ENCODE assay signal across 8 cellular contexts in genomic region chr4:139632739-139633138, GRCh38. TPM values are rescaled to one million over a fixed set of nuclear protein-coding genes. Genes with fewer than 3 reads are reported as not detected.
DNase-seq lines count a peak whose midpoint lies in the region; ATAC-seq, FAIRE-seq and TF ChIP-seq lines count a peak whose summit lies in the region.
"Not testable (repeated sequence)": the region's sequence is repeated elsewhere in the genome, so short reads cannot be mapped to it uniquely, and the experiment has no call there.
"Had no signal": no experiment of that assay in that cellular context is flagged by ENCODE, and none has a peak within 500 bp of the region (broad histone marks: within the 10 kb centered on the region; RNA-seq: fewer than 3 reads in every experiment).

No MANE protein-coding gene starts in this region.

- not testable (repeated sequence) for TF ChIP-seq RAD21 in A549 (conservative IDR thresholded peaks at IDR 0.05 in 1 of 2, IDR thresholded peaks at IDR 0.05 in 1 of 2); HepG2 (CRISPR knock-in tag; IDR thresholded peaks at IDR 0.05)

- H2AFZ ChIP-seq in PC-3 (ENCODE audit: low read length) (peak overlapping the region; percentile 84), parathyroid adenoma (peak overlapping the region; percentile 89)
- not testable (repeated sequence) for H2AFZ ChIP-seq in hepatocyte; HepG2 (ENCODE audit: low read length); mesenchymal stem cell (ENCODE audit: low read depth, low read length)

- H4K8ac ChIP-seq in mesenchymal stem cell (ENCODE audit: low read length): not testable (repeated sequence)

- H3K4me2 ChIP-seq in A549: peak overlapping the region; percentile 53; the same call in 2 of the 3 replicates
- peak overlapping the region; percentile 89 for H3K4me2 ChIP-seq in PC-3 (ENCODE audit: low read length)
- peak overlapping the region; percentile 70 for H3K4me2 ChIP-seq in hepatocyte
- peak overlapping the region; percentile 67 for H3K4me2 ChIP-seq in HepG2 (ENCODE audit: low read depth, low read length)
- H3K4me2 ChIP-seq in mesenchymal stem cell (ENCODE audit: low read length, poor library complexity, severe bottlenecking): not testable (repeated sequence)
- H3K4me2 ChIP-seq in parathyroid adenoma (ENCODE audit: low read length): peak overlapping the region; percentile 70

- peak overlapping the region; percentile 29 for H2AK5ac ChIP-seq in mesenchymal stem cell (ENCODE audit: low read length, severe bottlenecking)

- not testable (repeated sequence) for H3K23ac ChIP-seq in mesenchymal stem cell (ENCODE audit: low read length in 2 of 2)

- not testable (repeated sequence) for TF ChIP-seq POLR2A in A549 (IDR thresholded peaks at IDR 0.05; ENCODE audit: low read length); HepG2 (IDR thresholded peaks at IDR 0.05; ENCODE audit: insufficient read depth in 1 of 2, low read depth in 2 of 2, low read length in 2 of 2)

- intact Hi-C loops in PC-3 (cut with micrococcal nuclease) (loop anchor here (1.0 kb wide), 3 partner anchors 13 to 216 kb away; no protein-coding TSS in a partner anchor), HepG2 (cut with micrococcal nuclease; ENCODE audit: unreplicated experiment) (loop anchor here (1.0 kb wide), 2 partner anchors 13 to 29 kb away; no protein-coding TSS in a partner anchor)
- intact Hi-C loops in dendritic cell treated with granulocyte-macrophage colony-stimulating factor and Interleukin-4, amounts not matched to agents 40 ng/mL and 50 ng/mL, for 4 days (cut with micrococcal nuclease): not testable (repeated sequence)

- not testable (repeated sequence) for H2BK120ac ChIP-seq in mesenchymal stem cell (ENCODE audit: low read depth, low read length)

- not testable (repeated sequence) for H3K27me3 ChIP-seq in PC-3 (ENCODE audit: low read length); hepatocyte; HepG2 (ENCODE audit: control insufficient read depth in 1 of 2, insufficient read depth in 2 of 2, low read length in 2 of 2); parathyroid adenoma (ENCODE audit: control insufficient read depth, insufficient read depth, low read length)
- H3K27me3 ChIP-seq in mesenchymal stem cell (ENCODE audit: control insufficient read depth in 1 of 2, insufficient read depth in 1 of 2, low read length in 2 of 2): peaks cover 0 to 37% of the 10 kb centered on the region in 2 experiments

- not testable (repeated sequence) for H3K27me3 Mint-ChIP-seq in dendritic cell treated with granulocyte-macrophage colony-stimulating factor and Interleukin-4, amounts not matched to agents 40 ng/mL and 50 ng/mL, for 4 days

- H2BK12ac ChIP-seq in mesenchymal stem cell (ENCODE audit: low read length in 2 of 2): not testable (repeated sequence)

- not testable (repeated sequence) for TF ChIP-seq EP300 in A549 (IDR thresholded peaks at IDR 0.05); HepG2 (IDR thresholded peaks at IDR 0.05; ENCODE audit: low read depth in 2 of 2, low read length in 2 of 2); HepG2 (CRISPR knock-in tag; IDR thresholded peaks at IDR 0.05; ENCODE audit: borderline replicate concordance)

- not testable (repeated sequence) for H3K4me1 Mint-ChIP-seq in dendritic cell treated with granulocyte-macrophage colony-stimulating factor and Interleukin-4, amounts not matched to agents 40 ng/mL and 50 ng/mL, for 4 days (ENCODE audit: low read depth)

- H3K27ac ChIP-seq in A549; PC-3 (ENCODE audit: low read length); hepatocyte; HepG2 (ENCODE audit: extremely low read length, insufficient read depth, low read length); mesenchymal stem cell (ENCODE audit: low read length, poor library complexity, severe bottlenecking): not testable (repeated sequence)
- peak overlapping the region; percentile 54 for H3K27ac ChIP-seq in parathyroid adenoma

- not testable (repeated sequence) for H3K18ac ChIP-seq in mesenchymal stem cell (ENCODE audit: low read depth in 1 of 2, low read length in 2 of 2)

- not testable (repeated sequence) for H3K14ac ChIP-seq in mesenchymal stem cell (ENCODE audit: low read length in 2 of 2)

- CTCF ChIA-PET in A549 (lab: Yijun Ruan, JAX) (interaction anchor here (1.3 to 13.0 kb wide), 5 partner anchors 10 to 135 kb away, joined by 3 to 109 read pairs (median 11); no protein-coding TSS in a partner anchor), PC-3 (lab: Charles Lee) (interaction anchor here (0.6 kb wide), 1 partner anchor 23 kb away, joined by 3 read pairs; no protein-coding TSS in a partner anchor), HepG2 (lab: Yijun Ruan, JAX; ENCODE audit: low intra/inter-chr PET ratio, low total read pairs) (interaction anchor here (1.5 to 2.0 kb wide), 2 partner anchors 13 to 29 kb away, joined by 10 to 13 read pairs; no protein-coding TSS in a partner anchor)

- H2BK5ac ChIP-seq in mesenchymal stem cell (ENCODE audit: low read depth, low read length, poor library complexity, severe bottlenecking): not testable (repeated sequence)

- H2BK15ac ChIP-seq in mesenchymal stem cell (ENCODE audit: low read depth, poor library complexity, severe bottlenecking): not testable (repeated sequence)

- not testable (repeated sequence) for H3K79me1 ChIP-seq in mesenchymal stem cell (replicated peaks; ENCODE audit: low read length, poor library complexity, severe bottlenecking)

- H3F3A ChIP-seq in PC-3 (ENCODE audit: low read length, unreplicated experiment): not testable (repeated sequence)

- not testable (repeated sequence) for H4K20me1 ChIP-seq in PC-3 (ENCODE audit: low read length); hepatocyte (ENCODE audit: insufficient read depth, poor library complexity, severe bottlenecking); HepG2 (ENCODE audit: insufficient read depth, low read length)

- H4K91ac ChIP-seq in mesenchymal stem cell (ENCODE audit: low read length): not testable (repeated sequence)

- POLR2A ChIA-PET in A549 (lab: Yijun Ruan, JAX): interaction anchor here (1.3 kb wide), 1 partner anchor 76 kb away, joined by 3 read pairs; the partner anchor contains the start of gene SETD7
- POLR2A ChIA-PET in PC-3 (lab: Charles Lee; ENCODE audit: unreplicated experiment); HepG2 (lab: Yijun Ruan, JAX): not testable (repeated sequence)

- H3K36me3 Mint-ChIP-seq in dendritic cell treated with granulocyte-macrophage colony-stimulating factor and Interleukin-4, amounts not matched to agents 40 ng/mL and 50 ng/mL, for 4 days (ENCODE audit: low read depth): not testable (repeated sequence)

- not testable (repeated sequence) for FAIRE-seq in A549 (lab: Jason Lieb, UNC); HepG2 (lab: Jason Lieb, UNC)

- not testable (repeated sequence) for H3K79me2 ChIP-seq in PC-3 (ENCODE audit: low read length); hepatocyte; HepG2 (ENCODE audit: insufficient read depth, low read length); parathyroid adenoma

- WGBS in A549 (ENCODE audit: missing lambda C conversion rate): 82% methylated on average over 5 of the region's 5 CpGs
- WGBS in hepatocyte (ENCODE audit: low lambda C conversion rate, missing lambda C conversion rate): 67% methylated on average over 5 of the region's 5 CpGs
- 13% methylated on average over 5 of the region's 5 CpGs for WGBS in HepG2 (ENCODE audit: low lambda C conversion rate)
- 96% methylated on average over 4 of the region's 5 CpGs for WGBS in mesenchymal stem cell

- not testable (repeated sequence) for H3K9ac ChIP-seq in PC-3 (ENCODE audit: low read length); HepG2 (ENCODE audit: insufficient read depth, low read depth, low read length); mesenchymal stem cell (ENCODE audit: low read length); parathyroid adenoma

- not testable (repeated sequence) for H3K4me3 Mint-ChIP-seq in dendritic cell treated with granulocyte-macrophage colony-stimulating factor and Interleukin-4, amounts not matched to agents 40 ng/mL and 50 ng/mL, for 4 days

- not testable (repeated sequence) for DNase-seq in A549 (ENCODE audit: low read depth in 1 of 2, low spot score in 1 of 2); PC-3; hepatocyte (ENCODE audit: low spot score); HepG2 (ENCODE audit: low spot score); mesenchymal stem cell

- H3K9me3 ChIP-seq in A549; PC-3 (ENCODE audit: low read length); hepatocyte (ENCODE audit: low read depth); HepG2 (ENCODE audit: low read length); mesenchymal stem cell (ENCODE audit: control insufficient read depth, low read length); parathyroid adenoma (ENCODE audit: control insufficient read depth, low read length): not testable (repeated sequence)

- not testable (repeated sequence) for H3K36me3 ChIP-seq in PC-3 (ENCODE audit: low read depth, low read length); hepatocyte (replicated peaks; ENCODE audit: insufficient read depth, low read depth); HepG2 (replicated peaks in 1 of 2; ENCODE audit: control insufficient read depth in 1 of 2, insufficient read depth in 2 of 2, low read length in 2 of 2); mesenchymal stem cell (ENCODE audit: control insufficient read depth in 1 of 2, insufficient read depth in 2 of 2, low read depth in 1 of 2, low read length in 2 of 2); parathyroid adenoma (ENCODE audit: control insufficient read depth, insufficient read depth, low read length)

- H3K4me3 ChIP-seq in A549; hepatocyte; mesenchymal stem cell (ENCODE audit: insufficient read depth in 1 of 2, low read depth in 1 of 2, low read length in 2 of 2): not testable (repeated sequence)
- peak overlapping the region; percentile 71 for H3K4me3 ChIP-seq in PC-3 (ENCODE audit: low read length)
- H3K4me3 ChIP-seq in HepG2 (replicated peaks in 1 of 3; ENCODE audit: insufficient read depth in 1 of 3, low read depth in 2 of 3, low read length in 3 of 3): peak overlapping the region in 1 of 3 experiments; percentile 31; a peak in 1 of 6 replicates
- peak overlapping the region; percentile 35 for H3K4me3 ChIP-seq in parathyroid adenoma (ENCODE audit: low read depth, low read length)

- not testable (repeated sequence) for ATAC-seq in A549, PC-3, HepG2

- H3K27ac Mint-ChIP-seq in dendritic cell treated with granulocyte-macrophage colony-stimulating factor and Interleukin-4, amounts not matched to agents 40 ng/mL and 50 ng/mL, for 4 days: peak overlapping the region; percentile 52

- not testable (repeated sequence) for H3K9me2 ChIP-seq in PC-3 (replicated peaks; ENCODE audit: low read length); hepatocyte (replicated peaks; ENCODE audit: insufficient read depth)

- not testable (repeated sequence) for BruUV-seq in PC-3 (replicated peaks; lab: Mats Ljungman, UMichigan); HepG2 (replicated peaks; lab: Mats Ljungman, UMichigan)

- in situ Hi-C loops in HepG2 (cut with HindIII; ENCODE audit: extremely low pct_ligation_motif_present, low pct_unique_long_range_greater_than_20kb): not testable (repeated sequence)

- TF ChIP-seq CTCF in A549 (IDR thresholded peaks at IDR 0.05); PC-3 (conservative IDR thresholded peaks at IDR 0.05; ENCODE audit: low read depth, low read length); hepatocyte (IDR thresholded peaks at IDR 0.05; ENCODE audit: poor library complexity); HepG2 (CRISPR knock-in tag; IDR thresholded peaks at IDR 0.05); parathyroid adenoma (IDR thresholded peaks at IDR 0.05): not testable (repeated sequence)

- H3K4me1 ChIP-seq in A549: peaks cover 15% of the 10 kb centered on the region
- peaks cover 13% of the 10 kb centered on the region for H3K4me1 ChIP-seq in PC-3 (ENCODE audit: insufficient read depth, low read length)
- not testable (repeated sequence) for H3K4me1 ChIP-seq in hepatocyte (ENCODE audit: insufficient read depth); mesenchymal stem cell (ENCODE audit: control insufficient read depth, insufficient read depth, low read depth, low read length); parathyroid adenoma
- H3K4me1 ChIP-seq in HepG2 (ENCODE audit: insufficient read depth, low read length): peaks cover 50% of the 10 kb centered on the region

- H3K9me3 Mint-ChIP-seq in dendritic cell treated with granulocyte-macrophage colony-stimulating factor and Interleukin-4, amounts not matched to agents 40 ng/mL and 50 ng/mL, for 4 days: not testable (repeated sequence)

- H3K4ac ChIP-seq in mesenchymal stem cell (ENCODE audit: low read depth in 1 of 2, low read length in 2 of 2): not testable (repeated sequence)

RNA-seq across cellular contexts. Expression of gene MGST2, which starts 32.9 kb away (rescaled TPM):
- polyA plus RNA-seq in A549 (2011; rRNA removed) (61.1 and 62.1 TPM in 2 replicates), A549 (2017; fragmentation: RNase III; extraction: RNeasy Plus Mini Kit Qiagen cat#74134 plus additional on column Dnase treatment) (44.0 to 45.7 TPM (median 45.0 TPM) in 3 replicates), hepatocyte (97.9 and 108 TPM in 2 replicates), HepG2 (2011; rRNA removed) (312 and 416 TPM in 2 replicates)
- polyA plus RNA-seq in A549 (2012; cell fraction: cytosol; rRNA removed): 22.9 and 26.6 TPM in 2 replicates
- polyA plus RNA-seq in A549 (2012; cell fraction: nucleus; rRNA removed): 12.1 and 21.3 TPM in 2 replicates
- 9.5 and 14.6 TPM in 2 replicates for polyA minus RNA-seq in A549 (2011; rRNA and poly(A)+ RNA removed)
- total RNA-seq in PC-3 (2014; rRNA removed) (31.6 and 39.0 TPM in 2 replicates), hepatocyte (82.4 and 88.5 TPM in 2 replicates), HepG2 (2016; rRNA removed; fragmentation: Illumina TruSeq; extraction: Trizol) (120 and 205 TPM in 2 replicates)
- total RNA-seq in HepG2 (2016; cell fraction: cytosol; rRNA removed; fragmentation: Illumina TruSeq; extraction: Trizol; ENCODE audit: low read depth): 66.9 and 76.7 TPM in 2 replicates
- 124 and 205 TPM in 2 replicates for total RNA-seq in HepG2 (2016; cell fraction: insoluble cytoplasmic fraction; rRNA removed; fragmentation: Illumina TruSeq; extraction: Trizol)
- 50.8 and 53.3 TPM in 2 replicates for total RNA-seq in HepG2 (2016; cell fraction: membrane; rRNA removed; fragmentation: Illumina TruSeq; extraction: Trizol)
- total RNA-seq in HepG2 (2016; cell fraction: nucleus; rRNA removed; fragmentation: Illumina TruSeq; extraction: Trizol): 168 and 186 TPM in 2 replicates
- 312 and 476 TPM in 2 replicates for polyA plus RNA-seq in HepG2 (2011; cell fraction: cytosol; rRNA removed)
- 137 and 177 TPM in 2 replicates for polyA plus RNA-seq in HepG2 (2011; cell fraction: nucleus; rRNA removed)
- 293 and 426 TPM in 2 replicates for polyA plus RNA-seq in HepG2 (2012)
- polyA plus RNA-seq in HepG2 (2016; cell fraction: cytosol; fragmentation: Illumina TruSeq; extraction: Trizol; ENCODE audit: low read depth): 57.8 and 59.6 TPM in 2 replicates
- polyA plus RNA-seq in HepG2 (2016; cell fraction: insoluble cytoplasmic fraction; fragmentation: Illumina TruSeq; extraction: Trizol; ENCODE audit: low read depth): 132 and 154 TPM in 2 replicates
- 49.5 and 55.2 TPM in 2 replicates for polyA plus RNA-seq in HepG2 (2016; cell fraction: membrane; fragmentation: Illumina TruSeq; extraction: Trizol; ENCODE audit: low read depth)
- polyA plus RNA-seq in HepG2 (2016; cell fraction: nucleus; fragmentation: Illumina TruSeq; extraction: Trizol; ENCODE audit: insufficient read depth, low read depth): 282 and 318 TPM in 2 replicates
- 18.4 and 54.7 TPM in 2 replicates for polyA minus RNA-seq in HepG2 (2011; rRNA and poly(A)+ RNA removed; ENCODE audit: low replicate concordance)
- 93.2 and 100 TPM in 2 replicates for polyA minus RNA-seq in HepG2 (2011; cell fraction: cytosol; rRNA and poly(A)+ RNA removed)
- polyA minus RNA-seq in HepG2 (2011; cell fraction: nucleus; rRNA and poly(A)+ RNA removed): 263 and 286 TPM in 2 replicates
- polyA plus RNA-seq in mesenchymal stem cell (2013, experiment 1 of 2): 48.1 TPM
- 51.9 TPM for polyA plus RNA-seq in mesenchymal stem cell (2013, experiment 2 of 2)
- total RNA-seq: G401 had no signal
